In genomic region chr3:33075996-33076395, GRCh38 we compare ENCODE assay signal across 16 cellular contexts. TPM values are rescaled to one million over a fixed set of nuclear protein-coding genes. Genes with fewer than 3 reads are reported as not detected.
A peak's percentile ranks its signal among the peaks of the same experiment; 100 is the strongest.
DNase-seq lines count a peak whose midpoint lies in the region; ATAC-seq and TF ChIP-seq lines count a peak whose summit lies in the region.
"Had no signal": no experiment of that assay in that cellular context is flagged by ENCODE, and none has a peak within 500 bp of the region (broad histone marks: within the 10 kb centered on the region; RNA-seq: fewer than 3 reads in every experiment).

No MANE protein-coding gene starts in this region.

- no peak for TF ChIP-seq CTCF in right atrium auricular region (IDR thresholded peaks at IDR 0.05)
- no peak for TF ChIP-seq CTCF in chondrocyte (IDR thresholded peaks at IDR 0.05)
- TF ChIP-seq CTCF in dorsolateral prefrontal cortex (IDR thresholded peaks at IDR 0.05 in 54 of 56, conservative IDR thresholded peaks at IDR 0.05 in 2 of 56; ENCODE audit: low read depth in 1 of 56, partially characterized antibody in 56 of 56), result no peak
- no peak for TF ChIP-seq CTCF in right lobe of liver (IDR thresholded peaks at IDR 0.05)

- peaks cover 8% of the 10 kb centered on the region for H3K36me3 Mint-ChIP-seq in chondrocyte (ENCODE audit: low read depth)

- peaks cover 24% of the 10 kb centered on the region for H3K4me1 Mint-ChIP-seq in chondrocyte (ENCODE audit: low read depth)
- H3K4me1 Mint-ChIP-seq: neural progenitor cell had no signal

- intact Hi-C loops in Right ventricle myocardium superior (cut with DNase I) (no loop called here), dorsolateral prefrontal cortex (cut with DNase I) (no loop called here), right lobe of liver (cut with DNase I) (loop anchor here (10.0 kb wide), 1 partner anchor 121 kb away; the partner anchor contains the start of gene CCR4 (in 2 of the 2))

- WGBS in right lobe of liver (ENCODE audit: insufficient coverage, low coverage, low lambda C conversion rate, missing lambda C conversion rate), result 82% methylated on average over 6 of the region's 6 CpGs

- H3K27ac ChIP-seq in right atrium auricular region (no peak overlapping the region), dorsolateral prefrontal cortex (peak overlapping the region in 5 of 59 donors; percentile 9 to 46 (median 12)), right lobe of liver (no peak overlapping the region)
- H3K27ac ChIP-seq: neural progenitor cell, vagina, VCaP had no signal

- H3K4me3 ChIP-seq in right atrium auricular region (no peak overlapping the region), dorsolateral prefrontal cortex (no peak overlapping the region), right lobe of liver (no peak overlapping the region)
- H3K4me3 ChIP-seq: lung, neural progenitor cell, vagina had no signal

- H3K36me3 ChIP-seq in right atrium auricular region (peaks cover 9% of the 10 kb centered on the region), right lobe of liver (peaks cover 0 to under 1% (median 0%) of the 10 kb centered on the region in 4 donors)
- H3K36me3 ChIP-seq: neural progenitor cell had no signal

- TF ChIP-seq POLR2A in right lobe of liver (IDR thresholded peaks at IDR 0.05), result no peak

- H3K9me3 Mint-ChIP-seq in chondrocyte (ENCODE audit: low read depth), result no peaks in the 10 kb centered on the region
- H3K9me3 Mint-ChIP-seq: neural progenitor cell had no signal

- peak overlapping the region; percentile 81 for H3K27ac Mint-ChIP-seq in chondrocyte (ENCODE audit: unreplicated experiment)
- H3K27ac Mint-ChIP-seq: neural progenitor cell had no signal

- no peak overlapping the region for H3K4me3 Mint-ChIP-seq in chondrocyte (ENCODE audit: unreplicated experiment)
- H3K4me3 Mint-ChIP-seq: neural progenitor cell had no signal

- ATAC-seq in Right ventricle myocardium superior (ENCODE audit: poor library complexity) (peak; percentile 23), right lobe of liver (no peak)
- ATAC-seq: stimulated activated naive CD8-positive, alpha-beta T cell treated with anti-CD3 and anti-CD28 coated beads, Interleukin-15, Interleukin-2, amounts not matched to agents 100 U/mL and 50 U/mL, for 24 hours had no signal

- H3K9me3 ChIP-seq in right atrium auricular region (no peaks in the 10 kb centered on the region), right lobe of liver (no peaks in the 10 kb centered on the region)
- H3K9me3 ChIP-seq: vagina had no signal

- no peaks in the 10 kb centered on the region for H3K27me3 ChIP-seq in right atrium auricular region
- H3K27me3 ChIP-seq in dorsolateral prefrontal cortex, result no peaks in the 10 kb centered on the region
- H3K27me3 ChIP-seq in right lobe of liver, result no peaks in the 10 kb centered on the region
- H3K27me3 ChIP-seq: neural progenitor cell, vagina had no signal

- H3K4me1 ChIP-seq in right atrium auricular region, result peaks cover 0 to 3% of the 10 kb centered on the region in 2 donors
- no peaks in the 10 kb centered on the region for H3K4me1 ChIP-seq in right lobe of liver
- H3K4me1 ChIP-seq: neural progenitor cell, vagina had no signal

- no peaks in the 10 kb centered on the region for H3K27me3 Mint-ChIP-seq in chondrocyte (ENCODE audit: low read depth)

- DNase-seq in Right ventricle myocardium superior (no peak), right atrium auricular region (ENCODE audit: low spot score) (no peak), chondrocyte (ENCODE audit: low spot score) (no peak), left kidney (ENCODE audit: low read depth, low spot score) (peak; percentile 22), dorsolateral prefrontal cortex (no peak), right lobe of liver (no peak), AG08396 (ENCODE audit: low spot score) (no peak), NCI-H2107 (lab: John Stamatoyannopoulos, UW) (no peak)
- DNase-seq: ACHN; activated naive CD4-positive, alpha-beta T cell treated with anti-CD3 and anti-CD28 coated beads, Interleukin-2, amount 50 U/mL, for 16 hours; NCI-H510A; stimulated activated naive CD8-positive, alpha-beta T cell treated with anti-CD3 and anti-CD28 coated beads, Interleukin-15, Interleukin-2, amounts not matched to agents 100 U/mL and 50 U/mL, for 24 hours had no signal

RNA-seq across cellular contexts. Expression of gene GLB1, which starts 20.9 kb away (rescaled TPM):
- 17.6 TPM for total RNA-seq in Right ventricle myocardium superior
- 10 to 100 TPM; 26.5 to 31.0 TPM for total RNA-seq in right atrium auricular region
- 80.5 to 96.4 TPM (median 95.4 TPM) in 3 replicates for total RNA-seq in chondrocyte
- total RNA-seq in dorsolateral prefrontal cortex, result 10 to 100 TPM; 26.4 to 84.6 (median 51.8) TPM
- total RNA-seq in right lobe of liver, result 10 to 100 TPM; 42.7 to 52.7 (median 49.4) TPM

RNA-seq across cellular contexts. Expression of gene TMPPE, which starts 20.9 kb away (rescaled TPM):
- 2.9 TPM for total RNA-seq in Right ventricle myocardium superior
- total RNA-seq in right atrium auricular region, result 1 to 10 TPM; 4.7 to 5.6 TPM
- total RNA-seq in chondrocyte, result 8.1 to 9.6 TPM (median 9.5 TPM) in 3 replicates
- 10 to 100 TPM in 116 of 120 experiments, 1 to 10 TPM in 4; 7.4 to 19.4 (median 13.6) TPM for total RNA-seq in dorsolateral prefrontal cortex
- total RNA-seq in right lobe of liver, result 1 to 10 TPM; 2.8 to 3.8 (median 3.4) TPM

RNA-seq across cellular contexts. Expression of gene CRTAP, which starts 37.8 kb away (rescaled TPM):
- total RNA-seq in Right ventricle myocardium superior (80.7 TPM), right atrium auricular region (100 to 1,000 TPM in 1 of 2 donors, 10 to 100 TPM in 1; 97.2 to 140 TPM), chondrocyte (269 to 358 TPM (median 276 TPM) in 3 replicates), dorsolateral prefrontal cortex (100 to 1,000 TPM in 8 of 120 experiments, 10 to 100 TPM in 112; 49.8 to 139 (median 75.7) TPM), right lobe of liver (10 to 100 TPM; 33.1 to 54.9 (median 46.8) TPM)

Comparison
In these comparisons a context has a peak if more than half of its experiments do, and no peak if none do; other contexts are left out.
1. intact Hi-C loops: an anchor here in right lobe of liver (10.0 kb wide); none called in Right ventricle myocardium superior and dorsolateral prefrontal cortex.